Comparison of ENCODE assay signal across 17 cellular contexts in the genomic region with DNA sequence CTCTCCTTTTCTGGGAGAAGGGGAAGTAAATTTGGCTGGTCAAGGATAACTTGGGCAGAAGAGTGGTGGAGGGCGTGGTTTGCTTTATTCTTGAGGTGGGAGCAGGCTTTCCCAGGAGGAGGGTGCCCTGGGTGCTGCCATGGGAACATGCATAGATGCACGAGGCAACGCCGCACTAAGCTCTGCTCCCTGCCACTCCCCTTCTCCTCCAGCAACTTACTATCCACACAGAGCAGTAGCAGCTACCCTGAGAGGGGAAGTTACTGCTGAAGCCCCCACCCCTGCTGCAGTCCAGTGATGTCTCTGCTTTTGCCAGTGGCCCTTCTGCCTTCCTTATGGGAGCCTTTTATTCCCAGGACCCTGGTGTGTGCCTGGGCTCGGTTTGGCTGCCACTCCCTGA.
DNase-seq lines count a peak whose midpoint lies in the region; TF ChIP-seq lines count a peak whose summit lies in the region.
"Had no signal": no experiment of that assay in that cellular context is flagged by ENCODE, and none has a peak within 500 bp of the region (broad histone marks: within the 10 kb centered on the region; RNA-seq: fewer than 3 reads in every experiment).

No MANE protein-coding gene starts in this region.

- TF ChIP-seq CTCF in HEK293 (tag by site-specific recombination; IDR thresholded peaks at IDR 0.05) = no peak
- no peak for TF ChIP-seq CTCF in endodermal cell (conservative IDR thresholded peaks at IDR 0.05)
- no peak for TF ChIP-seq CTCF in neural progenitor cell (IDR thresholded peaks at IDR 0.05)
- no peak for TF ChIP-seq CTCF in GM13976 (IDR thresholded peaks at IDR 0.05; ENCODE audit: borderline replicate concordance, control extremely low read depth, extremely low read depth, insufficient read depth, missing control alignments)

- CTCF ChIA-PET in HEK293 (lab: Yijun Ruan, JAX) = interaction anchor here (1.3 to 10.6 kb wide), 3 partner anchors 19 to 328 kb away, joined by 3 to 167 read pairs (median 77); no protein-coding TSS in a partner anchor

- in situ Hi-C loops in ACHN (cut with HindIII; ENCODE audit: low pct_ligation_motif_present, low pct_unique_long_range_greater_than_20kb, low sequenced_read_pairs) (no loop called here), GM13976 (cut with MboI; ENCODE audit: low sequenced_read_pairs, unreplicated experiment) (no loop called here)

- H3K9ac ChIP-seq in endodermal cell (ENCODE audit: extremely low read depth, low read length, poor library complexity, severe bottlenecking) = no peak overlapping the region
- no peak overlapping the region for H3K9ac ChIP-seq in neural progenitor cell
- H3K9ac ChIP-seq: GM23248 had no signal

- H3K36me3 Mint-ChIP-seq in endodermal cell (ENCODE audit: low read depth) = no peaks in the 10 kb centered on the region
- H3K36me3 Mint-ChIP-seq in neural progenitor cell = no peaks in the 10 kb centered on the region
- H3K36me3 Mint-ChIP-seq: CD4-positive, alpha-beta memory T cell had no signal

- no peaks in the 10 kb centered on the region for H3K27me3 ChIP-seq in endodermal cell (ENCODE audit: control insufficient read depth, insufficient read depth, low read length, poor library complexity, severe bottlenecking)
- no peaks in the 10 kb centered on the region for H3K27me3 ChIP-seq in neural progenitor cell

- H3K4me3 ChIP-seq in HEK293 (ENCODE audit: low read depth, low read length) (no peak overlapping the region), endodermal cell (ENCODE audit: low read length) (no peak overlapping the region), neural progenitor cell (no peak overlapping the region)
- H3K4me3 ChIP-seq: A549, GM23248 had no signal

- POLR2A ChIA-PET in HEK293 (lab: Yijun Ruan, JAX) = no interaction called here

- H4K20me1 ChIP-seq in neural progenitor cell (ENCODE audit: low read depth) = no peaks in the 10 kb centered on the region

- H3K9me3 Mint-ChIP-seq in endodermal cell (no peaks in the 10 kb centered on the region), neural progenitor cell (no peaks in the 10 kb centered on the region)
- H3K9me3 Mint-ChIP-seq: CD4-positive, alpha-beta memory T cell; H9; HFFc6 had no signal

- H3K4me1 ChIP-seq in HEK293 (ENCODE audit: control insufficient read depth, insufficient read depth, low read length) = peaks cover 51% of the 10 kb centered on the region
- peaks cover 31% of the 10 kb centered on the region for H3K4me1 ChIP-seq in endodermal cell (ENCODE audit: control insufficient read depth, insufficient read depth, low read length)
- H3K4me1 ChIP-seq in neural progenitor cell = peaks cover 25% of the 10 kb centered on the region
- H3K4me1 ChIP-seq: A549 had no signal

- H3K27ac Mint-ChIP-seq in endodermal cell (no peak overlapping the region), neural progenitor cell (no peak overlapping the region)
- H3K27ac Mint-ChIP-seq: CD4-positive, alpha-beta memory T cell; H9; HFFc6 had no signal

- H3K4me1 Mint-ChIP-seq in endodermal cell (peaks cover 51% of the 10 kb centered on the region), neural progenitor cell (peaks cover 8% of the 10 kb centered on the region)
- H3K4me1 Mint-ChIP-seq: CD4-positive, alpha-beta memory T cell had no signal

- 80% methylated on average over 5 of the region's 5 CpGs; no CpG with 5 or more reads in 1 of the 2 experiments for WGBS in endodermal cell (ENCODE audit: insufficient coverage in 1 of 2, insufficient read length in 1 of 2), 2 experiments

- no peaks in the 10 kb centered on the region for H3K79me2 ChIP-seq in neural progenitor cell (ENCODE audit: low read depth)

- H3F3A ChIP-seq in neural progenitor cell (ENCODE audit: low read depth) = no peaks in the 10 kb centered on the region

- H3K36me3 ChIP-seq in HEK293 (ENCODE audit: control insufficient read depth in 2 of 2, insufficient read depth in 1 of 2, low read length in 2 of 2) (no peaks in the 10 kb centered on the region), endodermal cell (ENCODE audit: control insufficient read depth, insufficient read depth, low read length) (no peaks in the 10 kb centered on the region), neural progenitor cell (no peaks in the 10 kb centered on the region)

- H3K4me3 Mint-ChIP-seq in endodermal cell (no peak overlapping the region), neural progenitor cell (no peak overlapping the region)
- H3K4me3 Mint-ChIP-seq: CD4-positive, alpha-beta memory T cell; H9; HFFc6 had no signal

- peaks cover 21% of the 10 kb centered on the region for H3K27me3 Mint-ChIP-seq in endodermal cell (ENCODE audit: insufficient read depth)
- H3K27me3 Mint-ChIP-seq in neural progenitor cell (ENCODE audit: insufficient read depth, low read depth) = no peaks in the 10 kb centered on the region

- no peak overlapping the region; the same call in 1 of the 2 replicates for H3K27ac ChIP-seq in HEK293 (ENCODE audit: extremely low read depth, low read depth, low read length)
- H3K27ac ChIP-seq in endodermal cell (ENCODE audit: low read depth, low read length) = no peak overlapping the region
- H3K27ac ChIP-seq in neural progenitor cell = no peak overlapping the region
- H3K27ac ChIP-seq: A549, GM23248 had no signal

- H2AFZ ChIP-seq in neural progenitor cell (replicated peaks) = no peak overlapping the region
- H2AFZ ChIP-seq: GM23248 had no signal

- H3K9me3 ChIP-seq in HEK293 (ENCODE audit: control insufficient read depth, insufficient read depth, low read depth, low read length) (no peaks in the 10 kb centered on the region), endodermal cell (ENCODE audit: control insufficient read depth, low read length) (no peaks in the 10 kb centered on the region), neural progenitor cell (ENCODE audit: low read depth) (no peaks in the 10 kb centered on the region)
- H3K9me3 ChIP-seq: A549 had no signal

- H3K4me2 ChIP-seq in neural progenitor cell = peak overlapping the region; percentile 48
- H3K4me2 ChIP-seq: A549 had no signal

- peak; percentile 14 for DNase-seq in NCI-H748 (lab: John Stamatoyannopoulos, UW; ENCODE audit: unreplicated experiment)
- DNase-seq in NCI-H748 treated with DMSO at 0.1 percent for 48 hours (lab: John Stamatoyannopoulos, UW) = no peak
- peak; percentile 55 for DNase-seq in endodermal cell
- DNase-seq in neural progenitor cell (ENCODE audit: low spot score) = peak; percentile 10
- DNase-seq in ACHN = no peak
- no peak for DNase-seq in GM13976 (ENCODE audit: low spot score)
- DNase-seq: 8988T; C1 segment of cervical spinal cord; CD4-positive, alpha-beta memory T cell; COR-L47; DMS153; DND-41; GM23248; H9; HFFc6 had no signal

TF ChIP-seq in HEK293, 187 proteins besides CTCF, POLR2A, EP300 and RAD21:
- TF ChIP-seq ZNF423 (tag by site-specific recombination; IDR thresholded peaks at IDR 0.05) (no peak), ZNF416 (tag by site-specific recombination; IDR thresholded peaks at IDR 0.05) (no peak), ZBTB20 (tag by site-specific recombination; IDR thresholded peaks at IDR 0.05) (0 out of 2 replicates have a peak, but pooled peaks have one; percentile 26), ZBTB48 (tag by site-specific recombination; IDR thresholded peaks at IDR 0.05) (no peak)
- TF ChIP-seq, protein P1, sequence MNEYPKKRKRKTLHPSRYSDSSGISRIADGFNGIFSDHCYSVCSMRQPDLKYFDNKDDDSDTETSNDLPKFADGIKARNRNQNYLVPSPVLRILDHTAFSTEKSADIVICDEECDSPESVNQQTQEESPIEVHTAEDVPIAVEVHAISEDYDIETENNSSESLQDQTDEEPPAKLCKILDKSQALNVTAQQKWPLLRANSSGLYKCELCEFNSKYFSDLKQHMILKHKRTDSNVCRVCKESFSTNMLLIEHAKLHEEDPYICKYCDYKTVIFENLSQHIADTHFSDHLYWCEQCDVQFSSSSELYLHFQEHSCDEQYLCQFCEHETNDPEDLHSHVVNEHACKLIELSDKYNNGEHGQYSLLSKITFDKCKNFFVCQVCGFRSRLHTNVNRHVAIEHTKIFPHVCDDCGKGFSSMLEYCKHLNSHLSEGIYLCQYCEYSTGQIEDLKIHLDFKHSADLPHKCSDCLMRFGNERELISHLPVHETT (tag by site-specific recombination; IDR thresholded peaks at IDR 0.05) = no peak
- TF ChIP-seq, protein P2, sequence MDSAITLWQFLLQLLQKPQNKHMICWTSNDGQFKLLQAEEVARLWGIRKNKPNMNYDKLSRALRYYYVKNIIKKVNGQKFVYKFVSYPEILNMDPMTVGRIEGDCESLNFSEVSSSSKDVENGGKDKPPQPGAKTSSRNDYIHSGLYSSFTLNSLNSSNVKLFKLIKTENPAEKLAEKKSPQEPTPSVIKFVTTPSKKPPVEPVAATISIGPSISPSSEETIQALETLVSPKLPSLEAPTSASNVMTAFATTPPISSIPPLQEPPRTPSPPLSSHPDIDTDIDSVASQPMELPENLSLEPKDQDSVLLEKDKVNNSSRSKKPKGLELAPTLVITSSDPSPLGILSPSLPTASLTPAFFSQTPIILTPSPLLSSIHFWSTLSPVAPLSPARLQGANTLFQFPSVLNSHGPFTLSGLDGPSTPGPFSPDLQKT (IDR thresholded peaks at IDR 0.05; ENCODE audit: borderline replicate concordance, low read depth, low read length) = no peak

Comparison
In these comparisons a context has a peak if more than half of its experiments do, and no peak if none do; other contexts are left out.
1. DNase-seq: peak in NCI-H748 (single experiment), endodermal cell (single experiment) and neural progenitor cell (single experiment); none in NCI-H748 treated with DMSO at 0.1 percent for 48 hours (single experiment), ACHN (single experiment) and GM13976 (single experiment).